Comparison of ENCODE assay signal across 10 cellular contexts in the genomic region with DNA sequence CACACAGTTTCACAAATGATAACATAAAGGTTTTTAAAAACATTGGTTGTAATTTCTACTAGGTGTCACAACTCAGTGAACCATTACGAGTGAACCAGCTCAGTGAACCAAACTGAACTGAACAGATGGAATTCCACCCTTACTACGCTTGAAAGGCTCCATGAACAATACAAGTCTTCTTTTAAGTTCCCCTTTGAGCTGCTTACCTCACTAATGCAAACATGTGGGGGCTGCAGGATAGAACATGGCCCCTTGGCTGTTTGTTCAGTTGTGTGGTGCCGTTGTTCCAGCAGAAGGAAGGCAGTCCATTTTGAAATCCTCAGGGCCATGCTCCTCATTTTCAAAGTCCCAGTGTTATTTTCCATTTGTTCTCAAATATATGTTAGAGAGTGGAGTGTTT. TPM values are rescaled to one million over a fixed set of nuclear protein-coding genes. Genes with fewer than 3 reads are reported as not detected.
DNase-seq lines count a peak whose midpoint lies in the region; ATAC-seq and TF ChIP-seq lines count a peak whose summit lies in the region.
"Had no signal": no experiment of that assay in that cellular context is flagged by ENCODE, and none has a peak within 500 bp of the region (broad histone marks: within the 10 kb centered on the region; RNA-seq: fewer than 3 reads in every experiment).

No MANE protein-coding gene starts in this region.

- peak; percentile 22 for DNase-seq in COLO668 (lab: John Stamatoyannopoulos, UW; ENCODE audit: unreplicated experiment)
- DNase-seq in WTC11 (ENCODE audit: low spot score) = no peak
- no peak for DNase-seq in AG20443 (ENCODE audit: low spot score)
- no peak for DNase-seq in activated T-cell treated with anti-CD3 and anti-CD28 coated beads, Interleukin-2, amount 50 U/mL, for 24 hours
- no peak for DNase-seq in GM10248 (ENCODE audit: extremely low spot score)
- DNase-seq in dermis blood vessel endothelial cell = no peak

- H3K9me3 Mint-ChIP-seq in WTC11 = peaks cover 7% of the 10 kb centered on the region
- no peaks in the 10 kb centered on the region for H3K9me3 Mint-ChIP-seq in activated T-cell treated with anti-CD3 and anti-CD28 coated beads, Interleukin-2, amount 50 U/mL, for 24 hours

- no peak for TF ChIP-seq CTCF in WTC11 (IDR thresholded peaks at IDR 0.05)
- no peak for TF ChIP-seq CTCF in GM10248 (IDR thresholded peaks at IDR 0.05; ENCODE audit: control extremely low read depth, extremely low read depth, low read depth, missing control alignments)

- POLR2A ChIA-PET in WTC11 (lab: Charles Lee) = no interaction called here
- POLR2A ChIA-PET in GM10248 (lab: Yijun Ruan, JAX) = no interaction called here

- no peak overlapping the region for H3K4me3 Mint-ChIP-seq in WTC11
- H3K4me3 Mint-ChIP-seq in activated T-cell treated with anti-CD3 and anti-CD28 coated beads, Interleukin-2, amount 50 U/mL, for 24 hours = no peak overlapping the region

- peaks cover 3% of the 10 kb centered on the region for H3K36me3 Mint-ChIP-seq in WTC11
- no peaks in the 10 kb centered on the region for H3K36me3 Mint-ChIP-seq in activated T-cell treated with anti-CD3 and anti-CD28 coated beads, Interleukin-2, amount 50 U/mL, for 24 hours (ENCODE audit: low read depth)

- no peak overlapping the region for H3K27ac Mint-ChIP-seq in WTC11
- no peak overlapping the region for H3K27ac Mint-ChIP-seq in activated T-cell treated with anti-CD3 and anti-CD28 coated beads, Interleukin-2, amount 50 U/mL, for 24 hours

- H3K27me3 Mint-ChIP-seq in WTC11 (ENCODE audit: low read depth) = no peaks in the 10 kb centered on the region
- H3K27me3 Mint-ChIP-seq in activated T-cell treated with anti-CD3 and anti-CD28 coated beads, Interleukin-2, amount 50 U/mL, for 24 hours = no peaks in the 10 kb centered on the region

- H3K4me1 Mint-ChIP-seq in WTC11 = peaks cover 24% of the 10 kb centered on the region
- H3K4me1 Mint-ChIP-seq in activated T-cell treated with anti-CD3 and anti-CD28 coated beads, Interleukin-2, amount 50 U/mL, for 24 hours (ENCODE audit: low read depth) = no peaks in the 10 kb centered on the region

- ATAC-seq in GM19463 (IDR thresholded peaks at IDR 0.05; ENCODE audit: unreplicated experiment) = peak; percentile 87
- peak; percentile 95 for ATAC-seq in HG03095 (IDR thresholded peaks at IDR 0.05; ENCODE audit: unreplicated experiment)
- no peak for ATAC-seq in WTC11
- ATAC-seq: left lobe of liver had no signal

- CTCF ChIA-PET in WTC11 (lab: Charles Lee) = no interaction called here
- CTCF ChIA-PET in GM10248 (lab: Yijun Ruan, JAX) = interaction anchor here (0.9 kb wide), 1 partner anchor 73 kb away, joined by 3 read pairs; no protein-coding TSS in a partner anchor

TF ChIP-seq in WTC11, 78 proteins besides CTCF, POLR2A, EP300 and RAD21:
- no peak for TF ChIP-seq E2F1 (CRISPR knock-in tag; IDR thresholded peaks at IDR 0.05)
- TF ChIP-seq GABPB1 (CRISPR knock-in tag; IDR thresholded peaks at IDR 0.05) = peak; percentile 53; the same call in 1 of the 2 replicates
TF ChIP-seq in WTC11: peak in this region for 1.

RNA-seq across cellular contexts. Expression of gene KLHL14, which starts 30.7 kb away (rescaled TPM):
- total RNA-seq in WTC11 (2021) (3.9 to 4.8 TPM (median 4.3 TPM) in 3 replicates), dermis blood vessel endothelial cell (0.85 and 0.93 TPM in 2 replicates)
- total RNA-seq: activated CD8-positive, alpha-beta memory T cell treated with anti-CD3 and anti-CD28 coated beads for 36 hours; left lobe of liver had no signal
